1 cellular context compared by ENCODE assay signal in the genomic region with DNA sequence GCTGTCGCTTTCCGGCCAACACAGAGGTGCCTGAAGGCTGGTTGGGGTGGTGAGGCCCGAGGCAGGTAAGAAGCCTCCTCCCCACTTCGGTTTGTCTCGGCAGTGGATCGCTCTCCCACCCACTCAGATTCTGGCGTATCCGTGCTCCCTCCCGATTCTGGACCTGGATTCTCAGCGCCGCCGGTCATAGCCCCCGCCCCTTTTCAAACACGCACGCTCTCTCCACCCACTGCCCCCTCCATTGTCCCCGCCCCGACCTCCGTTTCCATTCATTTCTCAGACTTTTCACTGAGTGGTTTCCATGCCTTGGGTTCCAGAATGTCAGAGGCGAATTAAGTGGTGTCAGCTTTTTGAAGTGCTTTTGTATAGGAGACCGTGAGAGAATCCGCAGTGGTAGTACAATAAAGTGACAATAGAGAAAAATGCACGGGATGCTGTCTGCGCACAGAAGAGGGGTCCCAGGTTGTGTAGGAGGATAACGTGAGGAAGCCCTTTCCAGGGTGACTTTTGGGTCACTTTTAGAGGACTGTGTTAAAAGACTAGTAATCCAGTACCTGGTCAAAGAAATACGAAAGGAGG.
TF ChIP-seq lines count a peak whose summit lies in the region.

A gene (plus strand): TSS at position 4 of the 579 bp plus-strand sequence. CDS start 21,221 bp downstream, outside the sequence.

TF ChIP-seq in HepG2, 621 proteins besides CTCF, POLR2A, EP300 and RAD21 (continued from another document and continues in another):
- no peak for TF ChIP-seq HNRNPH1 (optimal IDR thresholded peaks at IDR 0.05; ENCODE audit: low read depth, low read length)
- TF ChIP-seq, protein P1, sequence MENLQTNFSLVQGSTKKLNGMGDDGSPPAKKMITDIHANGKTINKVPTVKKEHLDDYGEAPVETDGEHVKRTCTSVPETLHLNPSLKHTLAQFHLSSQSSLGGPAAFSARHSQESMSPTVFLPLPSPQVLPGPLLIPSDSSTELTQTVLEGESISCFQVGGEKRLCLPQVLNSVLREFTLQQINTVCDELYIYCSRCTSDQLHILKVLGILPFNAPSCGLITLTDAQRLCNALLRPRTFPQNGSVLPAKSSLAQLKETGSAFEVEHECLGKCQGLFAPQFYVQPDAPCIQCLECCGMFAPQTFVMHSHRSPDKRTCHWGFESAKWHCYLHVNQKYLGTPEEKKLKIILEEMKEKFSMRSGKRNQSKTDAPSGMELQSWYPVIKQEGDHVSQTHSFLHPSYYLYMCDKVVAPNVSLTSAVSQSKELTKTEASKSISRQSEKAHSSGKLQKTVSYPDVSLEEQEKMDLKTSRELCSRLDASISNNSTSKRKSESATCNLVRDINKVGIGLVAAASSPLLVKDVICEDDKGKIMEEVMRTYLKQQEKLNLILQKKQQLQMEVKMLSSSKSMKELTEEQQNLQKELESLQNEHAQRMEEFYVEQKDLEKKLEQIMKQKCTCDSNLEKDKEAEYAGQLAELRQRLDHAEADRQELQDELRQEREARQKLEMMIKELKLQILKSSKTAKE (CRISPR knock-in tag; IDR thresholded peaks at IDR 0.05; ENCODE audit: borderline replicate concordance), result no peak
- TF ChIP-seq ZNF446 (CRISPR knock-in tag; IDR thresholded peaks at IDR 0.05), result no peak
- TF ChIP-seq CREM (IDR thresholded peaks at IDR 0.05), result no peak
- no peak for TF ChIP-seq CREM (CRISPR knock-in tag; IDR thresholded peaks at IDR 0.05)
- no peak for TF ChIP-seq JUN (CRISPR knock-in tag; IDR thresholded peaks at IDR 0.05)
- TF ChIP-seq U2AF2 (IDR thresholded peaks at IDR 0.05; ENCODE audit: low read depth, low read length), result no peak
- TF ChIP-seq, protein P2, sequence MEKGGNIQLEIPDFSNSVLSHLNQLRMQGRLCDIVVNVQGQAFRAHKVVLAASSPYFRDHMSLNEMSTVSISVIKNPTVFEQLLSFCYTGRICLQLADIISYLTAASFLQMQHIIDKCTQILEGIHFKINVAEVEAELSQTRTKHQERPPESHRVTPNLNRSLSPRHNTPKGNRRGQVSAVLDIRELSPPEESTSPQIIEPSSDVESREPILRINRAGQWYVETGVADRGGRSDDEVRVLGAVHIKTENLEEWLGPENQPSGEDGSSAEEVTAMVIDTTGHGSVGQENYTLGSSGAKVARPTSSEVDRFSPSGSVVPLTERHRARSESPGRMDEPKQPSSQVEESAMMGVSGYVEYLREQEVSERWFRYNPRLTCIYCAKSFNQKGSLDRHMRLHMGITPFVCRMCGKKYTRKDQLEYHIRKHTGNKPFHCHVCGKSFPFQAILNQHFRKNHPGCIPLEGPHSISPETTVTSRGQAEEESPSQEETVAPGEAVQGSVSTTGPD (CRISPR knock-in tag; IDR thresholded peaks at IDR 0.05), result no peak
- TF ChIP-seq ZNF460 (CRISPR knock-in tag; IDR thresholded peaks at IDR 0.05; ENCODE audit: borderline replicate concordance), result no peak
- no peak for TF ChIP-seq KLF15 (CRISPR knock-in tag; IDR thresholded peaks at IDR 0.05; ENCODE audit: borderline replicate concordance)
- TF ChIP-seq JDP2 (CRISPR knock-in tag; IDR thresholded peaks at IDR 0.05; ENCODE audit: borderline replicate concordance), result no peak
- TF ChIP-seq FOSL2 (CRISPR knock-in tag; IDR thresholded peaks at IDR 0.05), result 0 out of 2 replicates have a peak, but pooled peaks have one; percentile 3
- TF ChIP-seq, protein P3, sequence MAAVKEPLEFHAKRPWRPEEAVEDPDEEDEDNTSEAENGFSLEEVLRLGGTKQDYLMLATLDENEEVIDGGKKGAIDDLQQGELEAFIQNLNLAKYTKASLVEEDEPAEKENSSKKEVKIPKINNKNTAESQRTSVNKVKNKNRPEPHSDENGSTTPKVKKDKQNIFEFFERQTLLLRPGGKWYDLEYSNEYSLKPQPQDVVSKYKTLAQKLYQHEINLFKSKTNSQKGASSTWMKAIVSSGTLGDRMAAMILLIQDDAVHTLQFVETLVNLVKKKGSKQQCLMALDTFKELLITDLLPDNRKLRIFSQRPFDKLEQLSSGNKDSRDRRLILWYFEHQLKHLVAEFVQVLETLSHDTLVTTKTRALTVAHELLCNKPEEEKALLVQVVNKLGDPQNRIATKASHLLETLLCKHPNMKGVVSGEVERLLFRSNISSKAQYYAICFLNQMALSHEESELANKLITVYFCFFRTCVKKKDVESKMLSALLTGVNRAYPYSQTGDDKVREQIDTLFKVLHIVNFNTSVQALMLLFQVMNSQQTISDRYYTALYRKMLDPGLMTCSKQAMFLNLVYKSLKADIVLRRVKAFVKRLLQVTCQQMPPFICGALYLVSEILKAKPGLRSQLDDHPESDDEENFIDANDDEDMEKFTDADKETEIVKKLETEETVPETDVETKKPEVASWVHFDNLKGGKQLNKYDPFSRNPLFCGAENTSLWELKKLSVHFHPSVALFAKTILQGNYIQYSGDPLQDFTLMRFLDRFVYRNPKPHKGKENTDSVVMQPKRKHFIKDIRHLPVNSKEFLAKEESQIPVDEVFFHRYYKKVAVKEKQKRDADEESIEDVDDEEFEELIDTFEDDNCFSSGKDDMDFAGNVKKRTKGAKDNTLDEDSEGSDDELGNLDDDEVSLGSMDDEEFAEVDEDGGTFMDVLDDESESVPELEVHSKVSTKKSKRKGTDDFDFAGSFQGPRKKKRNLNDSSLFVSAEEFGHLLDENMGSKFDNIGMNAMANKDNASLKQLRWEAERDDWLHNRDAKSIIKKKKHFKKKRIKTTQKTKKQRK (IDR thresholded peaks at IDR 0.05; ENCODE audit: low read length), result no peak
- no peak for TF ChIP-seq ATAD3A (CRISPR knock-in tag; IDR thresholded peaks at IDR 0.05)
- TF ChIP-seq ZNF879 (CRISPR knock-in tag; IDR thresholded peaks at IDR 0.05), result no peak
- TF ChIP-seq, protein P4, sequence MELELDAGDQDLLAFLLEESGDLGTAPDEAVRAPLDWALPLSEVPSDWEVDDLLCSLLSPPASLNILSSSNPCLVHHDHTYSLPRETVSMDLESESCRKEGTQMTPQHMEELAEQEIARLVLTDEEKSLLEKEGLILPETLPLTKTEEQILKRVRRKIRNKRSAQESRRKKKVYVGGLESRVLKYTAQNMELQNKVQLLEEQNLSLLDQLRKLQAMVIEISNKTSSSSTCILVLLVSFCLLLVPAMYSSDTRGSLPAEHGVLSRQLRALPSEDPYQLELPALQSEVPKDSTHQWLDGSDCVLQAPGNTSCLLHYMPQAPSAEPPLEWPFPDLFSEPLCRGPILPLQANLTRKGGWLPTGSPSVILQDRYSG (CRISPR knock-in tag; IDR thresholded peaks at IDR 0.05), result no peak
- TF ChIP-seq, protein P5, sequence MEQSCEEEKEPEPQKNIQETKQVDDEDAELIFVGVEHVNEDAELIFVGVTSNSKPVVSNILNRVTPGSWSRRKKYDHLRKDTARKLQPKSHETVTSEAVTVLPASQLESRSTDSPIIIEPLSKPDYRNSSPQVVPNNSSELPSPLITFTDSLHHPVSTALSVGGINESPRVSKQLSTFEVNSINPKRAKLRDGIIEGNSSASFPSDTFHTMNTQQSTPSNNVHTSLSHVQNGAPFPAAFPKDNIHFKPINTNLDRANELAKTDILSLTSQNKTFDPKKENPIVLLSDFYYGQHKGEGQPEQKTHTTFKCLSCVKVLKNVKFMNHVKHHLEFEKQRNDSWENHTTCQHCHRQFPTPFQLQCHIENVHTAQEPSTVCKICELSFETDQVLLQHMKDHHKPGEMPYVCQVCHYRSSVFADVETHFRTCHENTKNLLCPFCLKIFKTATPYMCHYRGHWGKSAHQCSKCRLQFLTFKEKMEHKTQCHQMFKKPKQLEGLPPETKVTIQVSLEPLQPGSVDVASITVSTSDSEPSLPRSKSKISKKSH (CRISPR knock-in tag; IDR thresholded peaks at IDR 0.05; ENCODE audit: borderline replicate concordance), result no peak
- TF ChIP-seq ZNF292 (CRISPR knock-in tag; IDR thresholded peaks at IDR 0.05; ENCODE audit: borderline replicate concordance, low read depth), result no peak
- no peak for TF ChIP-seq ZNF225 (CRISPR knock-in tag; IDR thresholded peaks at IDR 0.05)
- TF ChIP-seq CHD2 (IDR thresholded peaks at IDR 0.05; ENCODE audit: low read depth, low read length), result 0 out of 2 replicates have a peak, but pooled peaks have one; percentile 4
- no peak for TF ChIP-seq NFATC3 (CRISPR knock-in tag; IDR thresholded peaks at IDR 0.05)
- TF ChIP-seq ZNF562 (CRISPR knock-in tag; IDR thresholded peaks at IDR 0.05; ENCODE audit: borderline replicate concordance), result no peak
- TF ChIP-seq YY1 (IDR thresholded peaks at IDR 0.05; ENCODE audit: insufficient read depth, insufficient replicate concordance, low read depth, low read length), result peak; percentile 8
- TF ChIP-seq ZNF207 (IDR thresholded peaks at IDR 0.05; ENCODE audit: borderline replicate concordance), result no peak
- 0 out of 2 replicates have a peak, but pooled peaks have one; percentile 27 for TF ChIP-seq ZNF441 (CRISPR knock-in tag; IDR thresholded peaks at IDR 0.05; ENCODE audit: borderline replicate concordance)
- TF ChIP-seq BRCA1 (CRISPR knock-in tag; IDR thresholded peaks at IDR 0.05), result no peak
- TF ChIP-seq, protein P6, sequence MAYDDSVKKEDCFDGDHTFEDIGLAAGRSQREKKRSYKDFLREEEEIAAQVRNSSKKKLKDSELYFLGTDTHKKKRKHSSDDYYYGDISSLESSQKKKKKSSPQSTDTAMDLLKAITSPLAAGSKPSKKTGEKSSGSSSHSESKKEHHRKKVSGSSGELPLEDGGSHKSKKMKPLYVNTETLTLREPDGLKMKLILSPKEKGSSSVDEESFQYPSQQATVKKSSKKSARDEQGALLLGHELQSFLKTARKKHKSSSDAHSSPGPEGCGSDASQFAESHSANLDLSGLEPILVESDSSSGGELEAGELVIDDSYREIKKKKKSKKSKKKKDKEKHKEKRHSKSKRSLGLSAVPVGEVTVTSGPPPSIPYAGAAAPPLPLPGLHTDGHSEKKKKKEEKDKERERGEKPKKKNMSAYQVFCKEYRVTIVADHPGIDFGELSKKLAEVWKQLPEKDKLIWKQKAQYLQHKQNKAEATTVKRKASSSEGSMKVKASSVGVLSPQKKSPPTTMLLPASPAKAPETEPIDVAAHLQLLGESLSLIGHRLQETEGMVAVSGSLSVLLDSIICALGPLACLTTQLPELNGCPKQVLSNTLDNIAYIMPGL (CRISPR knock-in tag; IDR thresholded peaks at IDR 0.05; ENCODE audit: borderline replicate concordance in 1 of 2, low read depth in 1 of 2), result no peak
- no peak for TF ChIP-seq ZNF768 (CRISPR knock-in tag; IDR thresholded peaks at IDR 0.05)
- TF ChIP-seq RFX5 (IDR thresholded peaks at IDR 0.05; ENCODE audit: low read depth, low read length), result no peak
- TF ChIP-seq, protein P7, sequence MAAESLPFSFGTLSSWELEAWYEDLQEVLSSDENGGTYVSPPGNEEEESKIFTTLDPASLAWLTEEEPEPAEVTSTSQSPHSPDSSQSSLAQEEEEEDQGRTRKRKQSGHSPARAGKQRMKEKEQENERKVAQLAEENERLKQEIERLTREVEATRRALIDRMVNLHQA (CRISPR knock-in tag; IDR thresholded peaks at IDR 0.05), result no peak
- peak; percentile 73 for TF ChIP-seq SAFB2 (CRISPR knock-in tag; IDR thresholded peaks at IDR 0.05; ENCODE audit: borderline replicate concordance, low read depth)
- TF ChIP-seq, protein P8, sequence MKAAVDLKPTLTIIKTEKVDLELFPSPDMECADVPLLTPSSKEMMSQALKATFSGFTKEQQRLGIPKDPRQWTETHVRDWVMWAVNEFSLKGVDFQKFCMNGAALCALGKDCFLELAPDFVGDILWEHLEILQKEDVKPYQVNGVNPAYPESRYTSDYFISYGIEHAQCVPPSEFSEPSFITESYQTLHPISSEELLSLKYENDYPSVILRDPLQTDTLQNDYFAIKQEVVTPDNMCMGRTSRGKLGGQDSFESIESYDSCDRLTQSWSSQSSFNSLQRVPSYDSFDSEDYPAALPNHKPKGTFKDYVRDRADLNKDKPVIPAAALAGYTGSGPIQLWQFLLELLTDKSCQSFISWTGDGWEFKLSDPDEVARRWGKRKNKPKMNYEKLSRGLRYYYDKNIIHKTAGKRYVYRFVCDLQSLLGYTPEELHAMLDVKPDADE (CRISPR knock-in tag; IDR thresholded peaks at IDR 0.05), result no peak
- no peak for TF ChIP-seq NFE2L1 (CRISPR knock-in tag; IDR thresholded peaks at IDR 0.05; ENCODE audit: borderline replicate concordance)
- TF ChIP-seq FIP1L1 (IDR thresholded peaks at IDR 0.05; ENCODE audit: borderline replicate concordance, insufficient read depth, low read depth, low read length), result no peak
- no peak for TF ChIP-seq ZMAT3 (CRISPR knock-in tag; conservative IDR thresholded peaks at IDR 0.05)
- TF ChIP-seq ZNF253 (CRISPR knock-in tag; IDR thresholded peaks at IDR 0.05; ENCODE audit: borderline replicate concordance), result no peak
- no peak for TF ChIP-seq ZNF121 (CRISPR knock-in tag; IDR thresholded peaks at IDR 0.05)
- TF ChIP-seq, protein P9, sequence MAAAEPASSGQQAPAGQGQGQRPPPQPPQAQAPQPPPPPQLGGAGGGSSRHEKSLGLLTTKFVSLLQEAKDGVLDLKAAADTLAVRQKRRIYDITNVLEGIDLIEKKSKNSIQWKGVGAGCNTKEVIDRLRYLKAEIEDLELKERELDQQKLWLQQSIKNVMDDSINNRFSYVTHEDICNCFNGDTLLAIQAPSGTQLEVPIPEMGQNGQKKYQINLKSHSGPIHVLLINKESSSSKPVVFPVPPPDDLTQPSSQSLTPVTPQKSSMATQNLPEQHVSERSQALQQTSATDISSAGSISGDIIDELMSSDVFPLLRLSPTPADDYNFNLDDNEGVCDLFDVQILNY (CRISPR knock-in tag; conservative IDR thresholded peaks at IDR 0.05), result no peak
- TF ChIP-seq ZNF350 (CRISPR knock-in tag; IDR thresholded peaks at IDR 0.05; ENCODE audit: borderline replicate concordance, low read depth), result no peak
- peak; percentile 58; the same call in 1 of the 2 replicates for TF ChIP-seq PHF8 (CRISPR knock-in tag; IDR thresholded peaks at IDR 0.05)
- peak; percentile 46; the same call in 1 of the 2 replicates for TF ChIP-seq RXRB (CRISPR knock-in tag; IDR thresholded peaks at IDR 0.05; ENCODE audit: borderline replicate concordance)
- no peak for TF ChIP-seq IRF2 (CRISPR knock-in tag; IDR thresholded peaks at IDR 0.05)
- no peak for TF ChIP-seq ZBTB7A (CRISPR knock-in tag; IDR thresholded peaks at IDR 0.05)
- no peak for TF ChIP-seq ZNF629 (CRISPR knock-in tag; conservative IDR thresholded peaks at IDR 0.05)
- no peak for TF ChIP-seq ZNF589 (CRISPR knock-in tag; conservative IDR thresholded peaks at IDR 0.05)
- TF ChIP-seq YEATS2 (CRISPR knock-in tag; IDR thresholded peaks at IDR 0.05; ENCODE audit: borderline replicate concordance), result no peak
- no peak for TF ChIP-seq GTF3A (CRISPR knock-in tag; conservative IDR thresholded peaks at IDR 0.05)
- TF ChIP-seq ZNF792 (CRISPR knock-in tag; IDR thresholded peaks at IDR 0.05), result 0 out of 2 replicates have a peak, but pooled peaks have one; percentile 28
- TF ChIP-seq ASH2L (IDR thresholded peaks at IDR 0.05; ENCODE audit: insufficient read length, low read depth, low read length), result peak; percentile 82
- TF ChIP-seq CBX5 (CRISPR knock-in tag; IDR thresholded peaks at IDR 0.05; ENCODE audit: borderline replicate concordance), result 0 out of 2 replicates have a peak, but pooled peaks have one; percentile 25
- no peak for TF ChIP-seq SNAI1 (CRISPR knock-in tag; IDR thresholded peaks at IDR 0.05; ENCODE audit: borderline replicate concordance)
- peak; percentile 85 for TF ChIP-seq KMT2B (CRISPR knock-in tag; IDR thresholded peaks at IDR 0.05)
- no peak for TF ChIP-seq CENPX (CRISPR knock-in tag; IDR thresholded peaks at IDR 0.05)
- peak; percentile 13 for TF ChIP-seq XRCC5 (optimal IDR thresholded peaks at IDR 0.05; ENCODE audit: low read length)
- no peak for TF ChIP-seq TBL1XR1 (IDR thresholded peaks at IDR 0.05; ENCODE audit: borderline replicate concordance, low read length, partially characterized antibody)
- peak; percentile 89 for TF ChIP-seq POLR2G (IDR thresholded peaks at IDR 0.05; ENCODE audit: low read depth, low read length)
